ENCODE assay signal across 33 cellular contexts in the genomic region with DNA sequence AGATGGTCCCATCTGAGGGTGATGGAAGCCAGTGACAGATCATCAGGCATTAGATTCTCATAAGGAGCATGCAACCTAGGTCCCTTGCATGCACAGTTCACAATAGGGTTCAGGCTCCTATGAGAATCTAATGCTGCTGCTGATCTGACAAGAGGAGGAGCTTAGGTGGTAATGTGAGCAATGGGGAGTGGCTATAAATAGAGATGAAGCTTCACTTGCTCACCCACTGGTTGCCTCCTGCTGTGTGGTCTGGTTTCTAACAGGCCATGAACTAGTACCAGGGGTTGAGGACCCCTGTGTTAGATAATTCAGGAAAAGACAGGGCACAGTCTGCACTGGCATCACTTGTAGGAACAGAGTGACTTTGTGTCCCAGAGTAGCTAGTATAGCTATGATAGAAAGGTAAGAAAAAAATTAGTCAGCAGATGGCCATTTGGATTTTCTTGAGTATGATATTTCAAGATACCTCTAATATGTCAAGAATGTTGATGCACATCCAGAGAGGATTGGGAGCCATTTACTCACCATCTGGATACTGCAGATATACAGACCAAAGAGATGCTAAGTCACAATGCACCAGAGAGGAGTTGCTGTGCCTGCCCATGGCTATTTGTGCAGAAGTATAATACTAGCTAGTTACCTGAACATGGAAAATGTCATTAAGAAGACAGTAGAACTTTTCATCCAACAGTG. TPM values are rescaled to one million over a fixed set of nuclear protein-coding genes. Genes with fewer than 3 reads are reported as not detected.
DNase-seq lines count a peak whose midpoint lies in the region; ATAC-seq and TF ChIP-seq lines count a peak whose summit lies in the region.
"Had no signal": no experiment of that assay in that cellular context is flagged by ENCODE, and none has a peak within 500 bp of the region (broad histone marks: within the 10 kb centered on the region; RNA-seq: fewer than 3 reads in every experiment).

No MANE protein-coding gene starts in this region.

- no peak for ATAC-seq in WTC11
- ATAC-seq: activated CD4-positive, CD25-positive, alpha-beta regulatory T cell treated with anti-CD3 and anti-CD28 coated beads, Interleukin-2, amount 50 U/mL, for 24 hours; activated T-helper 17 cell treated with anti-CD3 and anti-CD28 coated beads, Interleukin-2, amount 50 U/mL, for 72 hours; stimulated activated naive B cell treated with anti-CD40 and anti-IgM and Interleukin-4, amounts not matched to agents 10 μg/mL and 1 μg/mL and 100 μg/mL, for 72 hours had no signal

- TF ChIP-seq CTCF in MCF 10A (IDR thresholded peaks at IDR 0.05; ENCODE audit: unreplicated experiment) = no peak
- TF ChIP-seq CTCF in breast epithelium (IDR thresholded peaks at IDR 0.05) = no peak
- no peak for TF ChIP-seq CTCF in choroid plexus epithelial cell (conservative IDR thresholded peaks at IDR 0.05; ENCODE audit: low read depth, low read length)
- TF ChIP-seq CTCF in suprapubic skin (IDR thresholded peaks at IDR 0.05) = no peak
- TF ChIP-seq CTCF in WTC11 (IDR thresholded peaks at IDR 0.05) = no peak

- H3K27me3 ChIP-seq in breast epithelium = no peaks in the 10 kb centered on the region
- H3K27me3 ChIP-seq in suprapubic skin = no peaks in the 10 kb centered on the region
- H3K27me3 ChIP-seq: sigmoid colon, vagina had no signal

- no peak for TF ChIP-seq EP300 in suprapubic skin (IDR thresholded peaks at IDR 0.05)

- H3K9me3 Mint-ChIP-seq in MCF 10A (ENCODE audit: unreplicated experiment) = no peaks in the 10 kb centered on the region
- peaks cover 24% of the 10 kb centered on the region for H3K9me3 Mint-ChIP-seq in WTC11
- H3K9me3 Mint-ChIP-seq: activated CD4-positive, alpha-beta memory T cell treated with anti-CD3 and anti-CD28 coated beads for 36 hours; activated naive CD4-positive, alpha-beta T cell treated with anti-CD3 and anti-CD28 coated beads, Interleukin-2, amount 50 U/mL, for 24 hours; activated T-helper 17 cell treated with anti-CD3 and anti-CD28 coated beads, Interleukin-2, amount 50 U/mL, for 72 hours; CD8-positive, alpha-beta memory T cell; stimulated activated naive B cell treated with anti-CD40 and anti-IgM and Interleukin-4, amounts not matched to agents 10 μg/mL and 1 μg/mL and 100 μg/mL, for 72 hours had no signal

- no peak for TF ChIP-seq POLR2A in breast epithelium (IDR thresholded peaks at IDR 0.05)
- TF ChIP-seq POLR2A in suprapubic skin (IDR thresholded peaks at IDR 0.05) = no peak

- H3K27ac Mint-ChIP-seq in MCF 10A (ENCODE audit: low read depth, unreplicated experiment) (no peak overlapping the region), WTC11 (no peak overlapping the region)
- H3K27ac Mint-ChIP-seq: activated CD4-positive, alpha-beta memory T cell treated with anti-CD3 and anti-CD28 coated beads for 36 hours; activated naive CD4-positive, alpha-beta T cell treated with anti-CD3 and anti-CD28 coated beads, Interleukin-2, amount 50 U/mL, for 24 hours; activated T-helper 17 cell treated with anti-CD3 and anti-CD28 coated beads, Interleukin-2, amount 50 U/mL, for 72 hours; B cell; CD8-positive, alpha-beta memory T cell; progenitor cell of endocrine pancreas had no signal

- H3K4me1 ChIP-seq in breast epithelium (no peaks in the 10 kb centered on the region), suprapubic skin (no peaks in the 10 kb centered on the region)
- H3K4me1 ChIP-seq: left ventricle myocardium inferior, sigmoid colon, vagina had no signal

- H3K27me3 Mint-ChIP-seq in MCF 10A (ENCODE audit: insufficient read depth, unreplicated experiment) (no peaks in the 10 kb centered on the region), WTC11 (ENCODE audit: low read depth) (peaks cover 21% of the 10 kb centered on the region)
- H3K27me3 Mint-ChIP-seq: activated CD4-positive, alpha-beta memory T cell treated with anti-CD3 and anti-CD28 coated beads for 36 hours; activated naive CD4-positive, alpha-beta T cell treated with anti-CD3 and anti-CD28 coated beads, Interleukin-2, amount 50 U/mL, for 24 hours; activated T-helper 17 cell treated with anti-CD3 and anti-CD28 coated beads, Interleukin-2, amount 50 U/mL, for 72 hours; B cell; CD8-positive, alpha-beta memory T cell; progenitor cell of endocrine pancreas; stimulated activated naive B cell treated with anti-CD40 and anti-IgM and Interleukin-4, amounts not matched to agents 10 μg/mL and 1 μg/mL and 100 μg/mL, for 72 hours had no signal

- no peak overlapping the region for H3K27ac ChIP-seq in breast epithelium
- H3K27ac ChIP-seq in suprapubic skin = no peak overlapping the region
- H3K27ac ChIP-seq: left ventricle myocardium inferior, sigmoid colon, vagina had no signal

- H3K4me3 Mint-ChIP-seq in MCF 10A (ENCODE audit: unreplicated experiment) = no peak overlapping the region
- no peak overlapping the region for H3K4me3 Mint-ChIP-seq in WTC11
- H3K4me3 Mint-ChIP-seq: activated CD4-positive, alpha-beta memory T cell treated with anti-CD3 and anti-CD28 coated beads for 36 hours; activated naive CD4-positive, alpha-beta T cell treated with anti-CD3 and anti-CD28 coated beads, Interleukin-2, amount 50 U/mL, for 24 hours; activated T-helper 17 cell treated with anti-CD3 and anti-CD28 coated beads, Interleukin-2, amount 50 U/mL, for 72 hours; B cell; CD8-positive, alpha-beta memory T cell; stimulated activated naive B cell treated with anti-CD40 and anti-IgM and Interleukin-4, amounts not matched to agents 10 μg/mL and 1 μg/mL and 100 μg/mL, for 72 hours had no signal

- DNase-seq in MCF 10A (ENCODE audit: unreplicated experiment) = peak; percentile 28
- DNase-seq in breast epithelium (ENCODE audit: low spot score in 2 of 2) = no peak
- DNase-seq in NCI-H524 treated with DMSO at 0.1 percent for 48 hours (lab: John Stamatoyannopoulos, UW) = peak; percentile 55
- DNase-seq in choroid plexus epithelial cell (ENCODE audit: low read depth) = peak; percentile 31
- no peak for DNase-seq in suprapubic skin (ENCODE audit: low spot score in 2 of 2)
- DNase-seq in WTC11 (ENCODE audit: low spot score) = no peak
- DNase-seq in mesenteric fat pad (ENCODE audit: low spot score) = no peak
- DNase-seq in NCI-H146 treated with DMSO at 0.1 percent for 48 hours (lab: John Stamatoyannopoulos, UW; ENCODE audit: unreplicated experiment) = no peak
- DNase-seq: activated CD4-positive, alpha-beta memory T cell treated with anti-CD3 and anti-CD28 coated beads for 36 hours; activated CD8-positive, alpha-beta memory T cell treated with anti-CD3 and anti-CD28 coated beads, Interleukin-2, amount 50 U/mL, for 48 hours; CD8-positive, alpha-beta memory T cell; central memory CD4-positive, alpha-beta T cell; GDM1; glutamatergic neuron; islet precursor cell; KG1; left ventricle myocardium inferior; mesendoderm; NCI-H1694; NCI-H526; RPMI8226; sigmoid colon; stimulated activated CD4-positive, alpha-beta T cell treated with anti-CD3 and anti-CD28 coated beads, Interleukin-4, amount 100 ng/mL, for 4 hours; stimulated activated naive B cell treated with anti-CD40 and anti-IgM and Interleukin-4, amounts not matched to agents 10 μg/mL and 1 μg/mL and 100 μg/mL, for 72 hours had no signal

- BruUV-seq in MCF 10A (replicated peaks; lab: Mats Ljungman, UMichigan) = no TSS peak

- no peaks in the 10 kb centered on the region for H3K9me3 ChIP-seq in breast epithelium
- no peaks in the 10 kb centered on the region for H3K9me3 ChIP-seq in suprapubic skin
- H3K9me3 ChIP-seq: left ventricle myocardium inferior, sigmoid colon, vagina had no signal

- H3K36me3 ChIP-seq in breast epithelium (no peaks in the 10 kb centered on the region), suprapubic skin (no peaks in the 10 kb centered on the region)
- H3K36me3 ChIP-seq: HAP-1, left ventricle myocardium inferior, sigmoid colon, vagina had no signal

- CTCF ChIA-PET in MCF 10A (lab: Yijun Ruan, JAX) = interaction anchor here (0.6 to 1.4 kb wide), 3 partner anchors 11 to 190 kb away, joined by 3 to 4 read pairs (median 4); no protein-coding TSS in a partner anchor
- CTCF ChIA-PET in WTC11 (lab: Charles Lee) = no interaction called here

- H3K4me3 ChIP-seq in breast epithelium (no peak overlapping the region), choroid plexus epithelial cell (ENCODE audit: low read depth, low read length) (no peak overlapping the region), suprapubic skin (no peak overlapping the region)
- H3K4me3 ChIP-seq: HAP-1, left ventricle myocardium inferior, sigmoid colon, vagina had no signal

- H3K36me3 Mint-ChIP-seq in MCF 10A (ENCODE audit: insufficient read depth, unreplicated experiment) (no peaks in the 10 kb centered on the region), WTC11 (peaks cover 13% of the 10 kb centered on the region)
- H3K36me3 Mint-ChIP-seq: activated CD4-positive, alpha-beta memory T cell treated with anti-CD3 and anti-CD28 coated beads for 36 hours; activated naive CD4-positive, alpha-beta T cell treated with anti-CD3 and anti-CD28 coated beads, Interleukin-2, amount 50 U/mL, for 24 hours; CD8-positive, alpha-beta memory T cell; stimulated activated naive B cell treated with anti-CD40 and anti-IgM and Interleukin-4, amounts not matched to agents 10 μg/mL and 1 μg/mL and 100 μg/mL, for 72 hours had no signal

- intact Hi-C loops in MCF 10A (cut with micrococcal nuclease) = no loop called here
- intact Hi-C loops in breast epithelium (cut with DNase I; ENCODE audit: low total_unique reads) = no loop called here

- H3K4me1 Mint-ChIP-seq in MCF 10A (ENCODE audit: insufficient read depth, unreplicated experiment) = no peaks in the 10 kb centered on the region
- H3K4me1 Mint-ChIP-seq in WTC11 = peaks cover 53% of the 10 kb centered on the region
- H3K4me1 Mint-ChIP-seq: activated naive CD4-positive, alpha-beta T cell treated with anti-CD3 and anti-CD28 coated beads, Interleukin-2, amount 50 U/mL, for 24 hours; activated T-helper 17 cell treated with anti-CD3 and anti-CD28 coated beads, Interleukin-2, amount 50 U/mL, for 72 hours; B cell; CD8-positive, alpha-beta memory T cell; stimulated activated naive B cell treated with anti-CD40 and anti-IgM and Interleukin-4, amounts not matched to agents 10 μg/mL and 1 μg/mL and 100 μg/mL, for 72 hours had no signal

- POLR2A ChIA-PET in MCF 10A (lab: Yijun Ruan, JAX) (no interaction called here), WTC11 (lab: Charles Lee) (interaction anchor here (0.5 kb wide), 2 partner anchors 22 to 211 kb away, joined by 4 to 5 read pairs; no protein-coding TSS in a partner anchor)

TF ChIP-seq in WTC11, 78 proteins besides CTCF, POLR2A, EP300 and RAD21 (continues in another document):
- no peak for TF ChIP-seq ZBTB21 (CRISPR knock-in tag; IDR thresholded peaks at IDR 0.05; ENCODE audit: borderline replicate concordance)
- no peak for TF ChIP-seq ATF1 (CRISPR knock-in tag; IDR thresholded peaks at IDR 0.05)

RNA-seq across cellular contexts. Expression of a gene that starts 53.6 kb away (rescaled TPM):
- total RNA-seq in MCF 10A (2022) = 0.12 and 0.35 TPM in 2 replicates
- total RNA-seq in breast epithelium = under 1 TPM; under 0.01 to 0.16 (median 0.15) TPM
- total RNA-seq in suprapubic skin = not detected
- total RNA-seq in WTC11 (2021) = 0.07 to 0.34 TPM in 2 of 3 replicates, not detected in the other
- total RNA-seq in mesenteric fat pad = 0.55 TPM
- total RNA-seq: HT1080, SK-MEL-5, vagina had no signal

Comparison
In these comparisons a context has a peak if more than half of its experiments do, and no peak if none do; other contexts are left out.
1. DNase-seq: peak in MCF 10A (single experiment), NCI-H524 treated with DMSO at 0.1 percent for 48 hours (single experiment) and choroid plexus epithelial cell (single experiment); none in breast epithelium (0 of 2), suprapubic skin (0 of 2), WTC11 (single experiment), mesenteric fat pad (single experiment) and NCI-H146 treated with DMSO at 0.1 percent for 48 hours (single experiment).